25 cellular contexts compared by ENCODE assay signal in genomic region chr2:85397925-85398331, GRCh38. TPM values are rescaled to one million over a fixed set of nuclear protein-coding genes. Genes with fewer than 3 reads are reported as not detected.
A peak's percentile ranks its signal among the peaks of the same experiment; 100 is the strongest.
DNase-seq lines count a peak whose midpoint lies in the region; ATAC-seq and TF ChIP-seq lines count a peak whose summit lies in the region.
"Had no signal": no experiment of that assay in that cellular context is flagged by ENCODE, and none has a peak within 500 bp of the region (broad histone marks: within the 10 kb centered on the region; RNA-seq: fewer than 3 reads in every experiment).

No MANE protein-coding gene starts in this region.

- H4K20me1 ChIP-seq in SK-N-SH (ENCODE audit: insufficient read depth): no peaks in the 10 kb centered on the region

- no peaks in the 10 kb centered on the region for H3K27me3 ChIP-seq in SK-N-SH (ENCODE audit: insufficient read depth)
- H3K27me3 ChIP-seq in parathyroid adenoma (ENCODE audit: control insufficient read depth, insufficient read depth, low read length): no peaks in the 10 kb centered on the region
- no peaks in the 10 kb centered on the region for H3K27me3 ChIP-seq in tibial artery
- H3K27me3 ChIP-seq: esophagus muscularis mucosa, gastroesophageal sphincter, MG63, ovary, testis had no signal

- intact Hi-C loops in tibial artery (cut with DNase I; ENCODE audit: low total_unique reads): no loop called here

- H3K36me3 ChIP-seq in SK-N-SH (replicated peaks in 1 of 2; ENCODE audit: control insufficient read depth in 1 of 2, insufficient read depth in 2 of 2, low read length in 1 of 2) (no peaks in the 10 kb centered on the region), parathyroid adenoma (ENCODE audit: control insufficient read depth, insufficient read depth, low read length) (no peaks in the 10 kb centered on the region), tibial artery (peaks cover 0 to 52% (median 8%) of the 10 kb centered on the region in 3 donors)
- H3K36me3 ChIP-seq: ovary had no signal

- TF ChIP-seq EP300 in SK-N-SH (IDR thresholded peaks at IDR 0.05; ENCODE audit: borderline replicate concordance in 1 of 2, low read depth in 1 of 2, low read length in 1 of 2): no peak

- H3K4me1 ChIP-seq in SK-N-SH (ENCODE audit: control insufficient read depth in 1 of 2, insufficient read depth in 2 of 2, low read depth in 1 of 2, low read length in 1 of 2): peaks cover 0 to 23% of the 10 kb centered on the region in 2 experiments; a peak in 1 of 4 replicates
- peaks cover 80% of the 10 kb centered on the region for H3K4me1 ChIP-seq in parathyroid adenoma
- H3K4me1 ChIP-seq in tibial artery: peaks cover 0 to 55% (median 40%) of the 10 kb centered on the region in 4 donors

- no peak overlapping the region for H3K4me3 ChIP-seq in SK-N-SH (ENCODE audit: low read depth in 2 of 2, low read length in 1 of 2)
- peak overlapping the region; percentile 62 for H3K4me3 ChIP-seq in parathyroid adenoma (ENCODE audit: low read depth, low read length)
- no peak overlapping the region for H3K4me3 ChIP-seq in tibial artery
- H3K4me3 ChIP-seq: esophagus muscularis mucosa, gastroesophageal sphincter, GM12878, MG63, ovary, testis had no signal

- H3K9me2 ChIP-seq in SK-N-SH: no peaks in the 10 kb centered on the region

- H3K9me3 ChIP-seq in SK-N-SH (no peaks in the 10 kb centered on the region), parathyroid adenoma (ENCODE audit: control insufficient read depth, low read length) (no peaks in the 10 kb centered on the region), tibial artery (no peaks in the 10 kb centered on the region)
- H3K9me3 ChIP-seq: esophagus muscularis mucosa, gastroesophageal sphincter, MG63, ovary, testis had no signal

- H3K79me2 ChIP-seq in SK-N-SH (ENCODE audit: insufficient read depth) (no peaks in the 10 kb centered on the region), parathyroid adenoma (peaks cover 9% of the 10 kb centered on the region)

- CTCF ChIA-PET in SK-N-SH (lab: Yijun Ruan, JAX): interaction anchor here (1.1 to 1.4 kb wide), 3 partner anchors 9 to 154 kb away, joined by 3 to 4 read pairs (median 4); no protein-coding TSS in a partner anchor

- ATAC-seq in SK-N-SH treated with all-trans-retinoic acid at 6 μM for 48 hours (no peak), GM19328 (IDR thresholded peaks at IDR 0.05; ENCODE audit: unreplicated experiment) (no peak)
- ATAC-seq: gastroesophageal sphincter; GM12878; HCT116; naive thymus-derived CD8-positive, alpha-beta T cell had no signal

- DNase-seq in SK-N-SH (no peak), epithelial cell of prostate (ENCODE audit: low read depth, low spot score) (no peak), tibial artery (peak in 1 of 2 donors; percentile 52), ureter (ENCODE audit: low spot score) (no peak), hippocampal formation (lab: John Stamatoyannopoulos, UW) (no peak)
- DNase-seq: activated naive CD4-positive, alpha-beta T cell treated with anti-CD3 and anti-CD28 coated beads, Interleukin-2, amount 10 ng/mL, durations not matched to agents 7 days and 5 days; activated T-cell treated with anti-CD3 and anti-CD28 coated beads, Interleukin-2, amount 50 U/mL, for 24 hours; anterior cingulate cortex; DMS79 treated with DMSO at 0.1 percent for 48 hours; effector CD4-positive, alpha-beta T cell; MG63; naive thymus-derived CD8-positive, alpha-beta T cell; NCI-H1436; NCI-H2107; NCI-H510A treated with DMSO at 0.1 percent for 48 hours; testis had no signal

- TF ChIP-seq RAD21 in SK-N-SH (IDR thresholded peaks at IDR 0.05; ENCODE audit: low read length): no peak

- WGBS in SK-N-SH (ENCODE audit: low lambda C conversion rate): 53% methylated on average over 3 of the region's 4 CpGs

- H2AFZ ChIP-seq in SK-N-SH (ENCODE audit: low read depth): no peak overlapping the region
- H2AFZ ChIP-seq in parathyroid adenoma: no peak overlapping the region

- H3F3A ChIP-seq in SK-N-SH (replicated peaks; ENCODE audit: insufficient read depth): no peaks in the 10 kb centered on the region

- H3K27ac ChIP-seq in SK-N-SH (ENCODE audit: low read depth in 2 of 2, low read length in 1 of 2): no peak overlapping the region
- peak overlapping the region; percentile 23 for H3K27ac ChIP-seq in epithelial cell of prostate
- peak overlapping the region; percentile 97 for H3K27ac ChIP-seq in parathyroid adenoma
- H3K27ac ChIP-seq in tibial artery: peak overlapping the region; percentile 73 to 78
- H3K27ac ChIP-seq: ovary had no signal

- POLR2A ChIA-PET in SK-N-SH (lab: Yijun Ruan, JAX): interaction anchor here (0.8 kb wide), 1 partner anchor 141 kb away, joined by 3 read pairs; the partner anchor contains the start of gene MAT2A

- H3K9ac ChIP-seq in SK-N-SH: no peak overlapping the region
- no peak overlapping the region for H3K9ac ChIP-seq in parathyroid adenoma

- no peak overlapping the region for H3K4me2 ChIP-seq in SK-N-SH
- peak overlapping the region; percentile 93 for H3K4me2 ChIP-seq in parathyroid adenoma (ENCODE audit: low read length)

- TF ChIP-seq CTCF in SK-N-SH (IDR thresholded peaks at IDR 0.05) (no peak), parathyroid adenoma (IDR thresholded peaks at IDR 0.05) (no peak), tibial artery (IDR thresholded peaks at IDR 0.05) (no peak)

TF ChIP-seq in SK-N-SH, 30 proteins besides CTCF, POLR2A, EP300 and RAD21:
- TF ChIP-seq SMC3 (IDR thresholded peaks at IDR 0.05; ENCODE audit: low read depth, low read length) (no peak), GATA2 (CRISPR knock-in tag; IDR thresholded peaks at IDR 0.05) (peak; percentile 57; the same call in 1 of the 2 replicates)

TF ChIP-seq in SK-N-SH treated with all-trans-retinoic acid at 6 μM for 48 hours, 23 proteins besides CTCF, POLR2A, EP300 and RAD21:
- no peak for TF ChIP-seq ZFP3 (CRISPR knock-in tag; IDR thresholded peaks at IDR 0.05)
- TF ChIP-seq ZFP30 (CRISPR knock-in tag; IDR thresholded peaks at IDR 0.05): no peak
- TF ChIP-seq ARNTL (CRISPR knock-in tag; IDR thresholded peaks at IDR 0.05; ENCODE audit: borderline replicate concordance, low read depth): no peak
- no peak for TF ChIP-seq GLIS3 (CRISPR knock-in tag; IDR thresholded peaks at IDR 0.05)
- no peak for TF ChIP-seq PPARA (CRISPR knock-in tag; IDR thresholded peaks at IDR 0.05; ENCODE audit: borderline replicate concordance)
- no peak for TF ChIP-seq CSRNP3 (CRISPR knock-in tag; IDR thresholded peaks at IDR 0.05)
- no peak for TF ChIP-seq CREB5 (CRISPR knock-in tag; IDR thresholded peaks at IDR 0.05; ENCODE audit: low read depth)
- no peak for TF ChIP-seq RARB (CRISPR knock-in tag; IDR thresholded peaks at IDR 0.05)
- no peak for TF ChIP-seq TOX (CRISPR knock-in tag; IDR thresholded peaks at IDR 0.05; ENCODE audit: borderline replicate concordance)
- no peak for TF ChIP-seq OSR1 (CRISPR knock-in tag; IDR thresholded peaks at IDR 0.05)
- TF ChIP-seq ZNF565 (CRISPR knock-in tag; conservative IDR thresholded peaks at IDR 0.05; ENCODE audit: low read depth): no peak

RNA-seq across cellular contexts. Expression of gene CAPG, which starts 12.2 kb away (rescaled TPM):
- 1.2 and 1.3 TPM in 2 replicates for polyA plus RNA-seq in SK-N-SH (2012; rRNA removed)
- polyA plus RNA-seq in SK-N-SH (2012; cell fraction: cytosol; rRNA removed): 0.94 and 1.5 TPM in 2 replicates
- 1.4 and 2.0 TPM in 2 replicates for polyA plus RNA-seq in SK-N-SH (2012; cell fraction: nucleus; rRNA removed)
- 298 TPM for total RNA-seq in ureter

RNA-seq across cellular contexts. Expression of gene SH2D6, which starts 20.6 kb away (rescaled TPM):
- 0.33 and 0.42 TPM in 2 replicates for polyA plus RNA-seq in SK-N-SH (2012; rRNA removed)
- 0.21 and 0.42 TPM in 2 replicates for polyA plus RNA-seq in SK-N-SH (2012; cell fraction: cytosol; rRNA removed)
- polyA plus RNA-seq in SK-N-SH (2012; cell fraction: nucleus; rRNA removed): 1.9 and 2.3 TPM in 2 replicates
- total RNA-seq in ureter: 0.75 TPM
- total RNA-seq: esophagus muscularis mucosa, gastroesophageal sphincter, mesenteric fat pad had no signal
- polyA plus RNA-seq: naive thymus-derived CD8-positive, alpha-beta T cell had no signal

RNA-seq across cellular contexts. Expression of gene ELMOD3, which starts 43.4 kb away (rescaled TPM):
- 15.4 and 25.1 TPM in 2 replicates for polyA plus RNA-seq in SK-N-SH (2012; rRNA removed)
- 7.7 and 9.2 TPM in 2 replicates for polyA plus RNA-seq in SK-N-SH (2012; cell fraction: cytosol; rRNA removed)
- polyA plus RNA-seq in SK-N-SH (2012; cell fraction: nucleus; rRNA removed): 70.2 and 88.5 TPM in 2 replicates
- 23.3 TPM for total RNA-seq in ureter

RNA-seq across cellular contexts. Expression of gene RETSAT, which starts 43.6 kb away (rescaled TPM):
- polyA plus RNA-seq in SK-N-SH (2012; rRNA removed): 28.0 and 37.7 TPM in 2 replicates
- 20.5 and 24.4 TPM in 2 replicates for polyA plus RNA-seq in SK-N-SH (2012; cell fraction: cytosol; rRNA removed)
- polyA plus RNA-seq in SK-N-SH (2012; cell fraction: nucleus; rRNA removed): 33.4 and 58.1 TPM in 2 replicates
- 39.6 TPM for total RNA-seq in ureter

Comparison
In these comparisons a context has a peak if more than half of its experiments do, and no peak if none do; other contexts are left out.
1. H3K27ac ChIP-seq: peak in epithelial cell of prostate (single experiment), parathyroid adenoma (single experiment) and tibial artery (2 of 2); none in SK-N-SH (0 of 2).